In genomic region chr9:81225586-81225985, GRCh38 we compare ENCODE assay signal across 17 cellular contexts.
"Had no signal": no experiment of that assay in that cellular context is flagged by ENCODE, and none has a peak within 500 bp of the region (broad histone marks: within the 10 kb centered on the region; RNA-seq: fewer than 3 reads in every experiment).

No MANE protein-coding gene starts in this region.

- H3K27ac Mint-ChIP-seq: activated CD4-positive, alpha-beta memory T cell treated with anti-CD3 and anti-CD28 coated beads, Interleukin-2, amount 10 ng/mL, durations not matched to agents 7 days and 5 days; activated naive CD4-positive, alpha-beta T cell treated with anti-CD3 and anti-CD28 coated beads, Interleukin-2, amount 10 ng/mL, durations not matched to agents 7 days and 5 days; T-helper 17 cell had no signal

- H3K27ac ChIP-seq: gastrocnemius medialis, left ventricle myocardium inferior, neutrophil, ovary, psoas muscle, upper lobe of left lung had no signal

- H3K27me3 Mint-ChIP-seq: activated CD4-positive, alpha-beta memory T cell treated with anti-CD3 and anti-CD28 coated beads, Interleukin-2, amount 10 ng/mL, durations not matched to agents 7 days and 5 days; activated naive CD4-positive, alpha-beta T cell treated with anti-CD3 and anti-CD28 coated beads, Interleukin-2, amount 10 ng/mL, durations not matched to agents 7 days and 5 days; T-helper 17 cell had no signal

- H3K9me3 ChIP-seq: gastrocnemius medialis, left ventricle myocardium inferior, neutrophil, ovary, psoas muscle, upper lobe of left lung had no signal

- H3K4me1 ChIP-seq: gastrocnemius medialis, left ventricle myocardium inferior, psoas muscle, upper lobe of left lung had no signal

- H3K4me3 Mint-ChIP-seq: activated CD4-positive, alpha-beta memory T cell treated with anti-CD3 and anti-CD28 coated beads, Interleukin-2, amount 10 ng/mL, durations not matched to agents 7 days and 5 days; activated naive CD4-positive, alpha-beta T cell treated with anti-CD3 and anti-CD28 coated beads, Interleukin-2, amount 10 ng/mL, durations not matched to agents 7 days and 5 days; nephron; T-helper 17 cell had no signal

- H3K4me3 ChIP-seq: gastrocnemius medialis, left ventricle myocardium inferior, ovary, psoas muscle, upper lobe of left lung had no signal

- DNase-seq: activated CD4-positive, alpha-beta memory T cell treated with anti-CD3 and anti-CD28 coated beads, Interleukin-2, amount 10 ng/mL, durations not matched to agents 7 days and 5 days; activated CD4-positive, alpha-beta T cell treated with anti-CD3 and anti-CD28 coated beads for 4 hours; activated CD4-positive, CD25-positive, alpha-beta regulatory T cell; activated effector memory CD4-positive, alpha-beta T cell treated with anti-CD3 and anti-CD28 coated beads, Interleukin-2, amount 50 U/mL, for 16 hours; activated naive CD4-positive, alpha-beta T cell treated with anti-CD3 and anti-CD28 coated beads, Interleukin-2, amount 10 ng/mL, durations not matched to agents 7 days and 5 days; gastrocnemius medialis; hippocampal formation; left ventricle myocardium inferior; ovary; psoas muscle; right cardiac atrium; stimulated activated CD4-positive, alpha-beta T cell treated with anti-CD3 and anti-CD28 coated beads, Interleukin-4, amount 100 ng/mL, for 24 hours; stimulated activated naive CD8-positive, alpha-beta T cell treated with anti-CD3 and anti-CD28 coated beads, Interleukin-15, Interleukin-2, amounts not matched to agents 100 U/mL and 50 U/mL, for 24 hours; T-helper 17 cell; upper lobe of left lung had no signal

- H3K36me3 ChIP-seq: gastrocnemius medialis, left ventricle myocardium inferior, neutrophil, ovary, upper lobe of left lung had no signal

- H3K27me3 ChIP-seq: gastrocnemius medialis, neutrophil, ovary, upper lobe of left lung had no signal

- H3K4me1 Mint-ChIP-seq: activated CD4-positive, alpha-beta memory T cell treated with anti-CD3 and anti-CD28 coated beads, Interleukin-2, amount 10 ng/mL, durations not matched to agents 7 days and 5 days; activated naive CD4-positive, alpha-beta T cell treated with anti-CD3 and anti-CD28 coated beads, Interleukin-2, amount 10 ng/mL, durations not matched to agents 7 days and 5 days; T-helper 17 cell had no signal

- ATAC-seq: gastrocnemius medialis; psoas muscle; right cardiac atrium; stimulated activated naive CD8-positive, alpha-beta T cell treated with anti-CD3 and anti-CD28 coated beads, Interleukin-15, Interleukin-2, amounts not matched to agents 100 U/mL and 50 U/mL, for 24 hours; T-helper 17 cell had no signal

- H3K9me3 Mint-ChIP-seq: activated naive CD4-positive, alpha-beta T cell treated with anti-CD3 and anti-CD28 coated beads, Interleukin-2, amount 10 ng/mL, durations not matched to agents 7 days and 5 days had no signal

- H3K36me3 Mint-ChIP-seq: activated naive CD4-positive, alpha-beta T cell treated with anti-CD3 and anti-CD28 coated beads, Interleukin-2, amount 10 ng/mL, durations not matched to agents 7 days and 5 days had no signal
